In genomic region chr9:81314525-81314924, GRCh38 we compare ENCODE assay signal across 19 cellular contexts.
DNase-seq lines count a peak whose midpoint lies in the region; ATAC-seq and TF ChIP-seq lines count a peak whose summit lies in the region.
"Had no signal": no experiment of that assay in that cellular context is flagged by ENCODE, and none has a peak within 500 bp of the region (broad histone marks: within the 10 kb centered on the region; RNA-seq: fewer than 3 reads in every experiment).

No MANE protein-coding gene starts in this region.

- intact Hi-C loops in left colon (cut with DNase I, micrococcal nuclease) = no loop called here

- H3K27me3 Mint-ChIP-seq in neural crest cell (ENCODE audit: low read depth) = no peaks in the 10 kb centered on the region

- peak overlapping the region; percentile 45 for H3K27ac Mint-ChIP-seq in neural crest cell (ENCODE audit: unreplicated experiment)

- peaks cover 13% of the 10 kb centered on the region for H3K9me3 Mint-ChIP-seq in neural crest cell

- no peaks in the 10 kb centered on the region for H3K4me1 Mint-ChIP-seq in neural crest cell

- peak; percentile 48 for ATAC-seq in left colon
- no peak for ATAC-seq in GM19324 (IDR thresholded peaks at IDR 0.05; ENCODE audit: low FRiP score, unreplicated experiment)
- ATAC-seq: GM12878, Right ventricle myocardium inferior had no signal

- DNase-seq in CD1c-positive myeloid dendritic cell (ENCODE audit: extremely low spot score) = peak; percentile 84
- peak; percentile 57 for DNase-seq in MV-4-11 (lab: John Stamatoyannopoulos, UW)
- no peak for DNase-seq in left colon
- no peak for DNase-seq in neural crest cell (ENCODE audit: low read depth, low spot score)
- no peak for DNase-seq in NCI-H2029 (lab: John Stamatoyannopoulos, UW)
- no peak for DNase-seq in Kasumi-1 (lab: John Stamatoyannopoulos, UW)
- no peak for DNase-seq in NK-92 (lab: John Stamatoyannopoulos, UW; ENCODE audit: unreplicated experiment)
- DNase-seq: DND-41, MM.1S, NCI-H1105 treated with DMSO at 0.1 percent for 48 hours, NCI-H2081, NCI-H2171, NCI-H345, NCI-H524, NCI-H774, Peyer's patch had no signal

- no peak for TF ChIP-seq CTCF in neural crest cell (conservative IDR thresholded peaks at IDR 0.05)

- H3K4me3 Mint-ChIP-seq in neural crest cell = no peak overlapping the region

- H3K36me3 Mint-ChIP-seq in neural crest cell (ENCODE audit: low read depth) = peaks cover 4% of the 10 kb centered on the region

Comparison
In these comparisons a context has a peak if more than half of its experiments do, and no peak if none do; other contexts are left out.
1. DNase-seq: peak in CD1c-positive myeloid dendritic cell (single experiment) and MV-4-11 (single experiment); none in left colon (0 of 2), neural crest cell (single experiment), NCI-H2029 (single experiment), Kasumi-1 (0 of 2) and NK-92 (single experiment).